ENCODE assay signal across 30 cellular contexts in the genomic region with DNA sequence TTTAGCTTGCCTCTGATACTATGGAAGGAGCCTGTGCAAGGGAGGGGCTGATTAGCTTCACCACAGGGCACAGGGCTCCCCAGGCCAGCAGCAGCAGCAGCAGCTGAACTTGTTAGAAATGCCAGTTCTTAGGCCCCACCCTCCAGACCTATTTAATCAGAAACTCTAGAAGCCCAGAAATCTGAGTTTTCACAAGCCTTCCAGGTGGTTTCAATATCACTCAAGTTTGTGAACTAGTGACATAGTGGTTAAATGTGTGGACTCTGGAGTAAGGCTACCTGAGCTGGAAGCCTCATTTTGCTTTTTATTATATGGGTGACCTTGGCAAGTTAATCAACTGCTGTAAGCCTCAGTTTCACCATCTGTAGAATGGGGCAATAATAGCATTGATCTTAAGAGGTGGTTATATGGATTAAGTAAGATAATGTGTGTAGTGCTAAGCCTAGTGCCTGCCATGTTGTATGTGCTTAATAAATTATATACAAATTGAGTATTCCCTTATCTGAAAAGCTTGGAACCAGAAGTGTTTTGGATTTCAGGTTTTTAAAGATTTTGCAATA.
"Had no signal": no experiment of that assay in that cellular context is flagged by ENCODE, and none has a peak within 500 bp of the region (broad histone marks: within the 10 kb centered on the region; RNA-seq: fewer than 3 reads in every experiment).

No MANE protein-coding gene starts in this region.

- H3K36me3 Mint-ChIP-seq: activated CD8-positive, alpha-beta memory T cell treated with anti-CD3 and anti-CD28 coated beads, Interleukin-2, amount 10 ng/mL, durations not matched to agents 7 days and 5 days; activated naive CD4-positive, alpha-beta T cell treated with anti-CD3 and anti-CD28 coated beads, Interleukin-2, amount 50 U/mL, for 24 hours; activated naive CD8-positive, alpha-beta T cell treated with anti-CD3 and anti-CD28 coated beads for 36 hours; WTC11 had no signal

- H3K9me3 Mint-ChIP-seq: activated CD4-positive, alpha-beta memory T cell treated with anti-CD3 and anti-CD28 coated beads, Interleukin-2, amount 10 ng/mL, durations not matched to agents 7 days and 5 days; activated CD4-positive, alpha-beta T cell treated with anti-CD3 and anti-CD28 coated beads, Interleukin-2, amount 10 ng/mL, durations not matched to agents 7 days and 5 days; activated naive CD4-positive, alpha-beta T cell treated with anti-CD3 and anti-CD28 coated beads for 36 hours; activated naive CD4-positive, alpha-beta T cell treated with anti-CD3 and anti-CD28 coated beads, Interleukin-2, amount 50 U/mL, for 24 hours; activated naive CD8-positive, alpha-beta T cell treated with anti-CD3 and anti-CD28 coated beads for 36 hours; activated T-cell treated with anti-CD3 and anti-CD28 coated beads, Interleukin-2, amount 50 U/mL, for 24 hours had no signal

- ATAC-seq: activated CD4-positive, alpha-beta T cell treated with anti-CD3 and anti-CD28 coated beads for 36 hours; activated CD4-positive, CD25-positive, alpha-beta regulatory T cell treated with anti-CD3 and anti-CD28 coated beads, Interleukin-2, amount 50 U/mL, for 24 hours; activated CD8-positive, alpha-beta memory T cell treated with anti-CD3 and anti-CD28 coated beads, Interleukin-2, amount 10 ng/mL, durations not matched to agents 7 days and 5 days; activated CD8-positive, alpha-beta T cell treated with anti-CD3 and anti-CD28 coated beads, Interleukin-2, amount 10 ng/mL, durations not matched to agents 7 days and 5 days; body of pancreas; T-helper 17 cell; WTC11 had no signal

- H3K4me3 Mint-ChIP-seq: activated CD4-positive, alpha-beta memory T cell treated with anti-CD3 and anti-CD28 coated beads, Interleukin-2, amount 10 ng/mL, durations not matched to agents 7 days and 5 days; activated CD4-positive, alpha-beta T cell treated with anti-CD3 and anti-CD28 coated beads for 36 hours; activated CD4-positive, alpha-beta T cell treated with anti-CD3 and anti-CD28 coated beads, Interleukin-2, amount 10 ng/mL, durations not matched to agents 7 days and 5 days; activated CD8-positive, alpha-beta memory T cell treated with anti-CD3 and anti-CD28 coated beads, Interleukin-2, amount 10 ng/mL, durations not matched to agents 7 days and 5 days; activated CD8-positive, alpha-beta T cell treated with anti-CD3 and anti-CD28 coated beads, Interleukin-2, amount 10 ng/mL, durations not matched to agents 7 days and 5 days; activated naive CD4-positive, alpha-beta T cell treated with anti-CD3 and anti-CD28 coated beads for 36 hours; activated naive CD4-positive, alpha-beta T cell treated with anti-CD3 and anti-CD28 coated beads, Interleukin-2, amount 50 U/mL, for 24 hours; activated naive CD8-positive, alpha-beta T cell treated with anti-CD3 and anti-CD28 coated beads for 36 hours; activated T-cell treated with anti-CD3 and anti-CD28 coated beads, Interleukin-2, amount 50 U/mL, for 24 hours; T-helper 17 cell; WTC11 had no signal

- FAIRE-seq: astrocyte had no signal

- H3K27me3 Mint-ChIP-seq: activated CD4-positive, alpha-beta T cell treated with anti-CD3 and anti-CD28 coated beads for 36 hours; activated CD4-positive, alpha-beta T cell treated with anti-CD3 and anti-CD28 coated beads, Interleukin-2, amount 10 ng/mL, durations not matched to agents 7 days and 5 days; activated naive CD4-positive, alpha-beta T cell treated with anti-CD3 and anti-CD28 coated beads, Interleukin-2, amount 50 U/mL, for 24 hours; activated naive CD8-positive, alpha-beta T cell treated with anti-CD3 and anti-CD28 coated beads for 36 hours; activated T-cell treated with anti-CD3 and anti-CD28 coated beads, Interleukin-2, amount 50 U/mL, for 24 hours had no signal

- H3K4me1 Mint-ChIP-seq: activated CD4-positive, alpha-beta memory T cell treated with anti-CD3 and anti-CD28 coated beads, Interleukin-2, amount 10 ng/mL, durations not matched to agents 7 days and 5 days; activated CD4-positive, alpha-beta T cell treated with anti-CD3 and anti-CD28 coated beads, Interleukin-2, amount 10 ng/mL, durations not matched to agents 7 days and 5 days; activated CD8-positive, alpha-beta memory T cell treated with anti-CD3 and anti-CD28 coated beads, Interleukin-2, amount 10 ng/mL, durations not matched to agents 7 days and 5 days; activated naive CD4-positive, alpha-beta T cell treated with anti-CD3 and anti-CD28 coated beads, Interleukin-2, amount 50 U/mL, for 24 hours; activated naive CD8-positive, alpha-beta T cell treated with anti-CD3 and anti-CD28 coated beads for 36 hours; T-helper 17 cell; WTC11 had no signal

- H3K27ac Mint-ChIP-seq: activated CD4-positive, alpha-beta memory T cell treated with anti-CD3 and anti-CD28 coated beads, Interleukin-2, amount 10 ng/mL, durations not matched to agents 7 days and 5 days; activated CD4-positive, alpha-beta T cell treated with anti-CD3 and anti-CD28 coated beads for 36 hours; activated CD4-positive, alpha-beta T cell treated with anti-CD3 and anti-CD28 coated beads, Interleukin-2, amount 10 ng/mL, durations not matched to agents 7 days and 5 days; activated CD8-positive, alpha-beta memory T cell treated with anti-CD3 and anti-CD28 coated beads, Interleukin-2, amount 10 ng/mL, durations not matched to agents 7 days and 5 days; activated CD8-positive, alpha-beta T cell treated with anti-CD3 and anti-CD28 coated beads, Interleukin-2, amount 10 ng/mL, durations not matched to agents 7 days and 5 days; activated naive CD4-positive, alpha-beta T cell treated with anti-CD3 and anti-CD28 coated beads for 36 hours; activated naive CD4-positive, alpha-beta T cell treated with anti-CD3 and anti-CD28 coated beads, Interleukin-2, amount 50 U/mL, for 24 hours; activated naive CD8-positive, alpha-beta T cell treated with anti-CD3 and anti-CD28 coated beads for 36 hours; activated T-cell treated with anti-CD3 and anti-CD28 coated beads, Interleukin-2, amount 50 U/mL, for 24 hours; T-helper 17 cell; WTC11 had no signal

- DNase-seq: activated CD4-positive, alpha-beta memory T cell treated with anti-CD3 and anti-CD28 coated beads, Interleukin-2, amount 10 ng/mL, durations not matched to agents 7 days and 5 days; activated CD4-positive, alpha-beta T cell treated with anti-CD3 and anti-CD28 coated beads for 1 hour; activated CD4-positive, alpha-beta T cell treated with anti-CD3 and anti-CD28 coated beads for 36 hours; activated CD4-positive, alpha-beta T cell treated with anti-CD3 and anti-CD28 coated beads for 48 hours; activated CD4-positive, alpha-beta T cell treated with anti-CD3 and anti-CD28 coated beads, Interleukin-2, amount 10 ng/mL, durations not matched to agents 7 days and 5 days; activated CD4-positive, alpha-beta T cell treated with anti-CD3 and anti-CD28 coated beads, Interleukin-2, amount 50 U/mL, for 48 hours; activated CD4-positive, CD25-positive, alpha-beta regulatory T cell; activated CD8-positive, alpha-beta memory T cell treated with anti-CD3 and anti-CD28 coated beads for 24 hours; activated CD8-positive, alpha-beta memory T cell treated with anti-CD3 and anti-CD28 coated beads, Interleukin-2, amount 10 ng/mL, durations not matched to agents 7 days and 5 days; activated CD8-positive, alpha-beta memory T cell treated with anti-CD3 and anti-CD28 coated beads, Interleukin-2, amount 50 U/mL, for 48 hours; activated CD8-positive, alpha-beta T cell treated with anti-CD3 and anti-CD28 coated beads, Interleukin-2, amount 10 ng/mL, durations not matched to agents 7 days and 5 days; activated effector memory CD4-positive, alpha-beta T cell treated with anti-CD3 and anti-CD28 coated beads, Interleukin-2, amount 50 U/mL, for 16 hours; activated gamma-delta T cell treated with Interleukin-2 at 50 U/mL for 16 hours; activated naive CD4-positive, alpha-beta T cell; activated naive CD4-positive, alpha-beta T cell treated with anti-CD3 and anti-CD28 coated beads for 36 hours; activated naive CD8-positive, alpha-beta T cell treated with anti-CD3 and anti-CD28 coated beads for 36 hours; activated T-cell treated with anti-CD3 and anti-CD28 coated beads, Interleukin-2, amount 50 U/mL, for 24 hours; activated T-cell treated with anti-CD3 and anti-CD28 coated beads, Interleukin-2, amount 50 U/mL, for 48 hours; adrenal gland; amniotic stem cell; aorta; body of pancreas; brain microvascular endothelial cell; central memory CD4-positive, alpha-beta T cell; T-helper 17 cell; T1000 had no signal
